In the genomic region with DNA sequence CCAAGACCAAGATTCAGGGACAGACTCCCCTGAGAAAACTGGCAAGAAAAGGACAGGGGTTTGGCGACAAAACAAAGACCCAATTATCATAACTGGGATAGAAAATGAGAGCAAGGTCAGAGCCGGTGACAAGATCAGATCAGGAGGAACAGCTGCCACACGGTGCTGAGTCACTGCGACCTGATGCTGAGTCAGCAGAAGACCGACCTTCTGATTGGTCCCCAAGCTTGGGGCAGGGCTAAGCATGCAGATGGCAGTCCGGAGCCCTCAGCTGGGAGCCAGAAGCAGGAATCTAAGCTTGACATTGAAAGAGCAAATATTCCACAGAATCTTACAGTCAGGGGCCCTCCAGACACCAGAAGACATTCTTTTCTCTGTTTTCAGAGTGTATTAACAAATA, we compare ENCODE assay signal across 8 cellular contexts. TPM values are rescaled to one million over a fixed set of nuclear protein-coding genes. Genes with fewer than 3 reads are reported as not detected.
DNase-seq lines count a peak whose midpoint lies in the region; ATAC-seq, FAIRE-seq and TF ChIP-seq lines count a peak whose summit lies in the region.

No MANE protein-coding gene starts in this region.

- in situ Hi-C loops in ACHN (cut with HindIII; ENCODE audit: low pct_ligation_motif_present, low pct_unique_long_range_greater_than_20kb, low sequenced_read_pairs) (no loop called here), HepG2 (cut with HindIII; ENCODE audit: extremely low pct_ligation_motif_present, low pct_unique_long_range_greater_than_20kb) (no loop called here)

- peak; percentile 95 for FAIRE-seq in HepG2 (lab: Jason Lieb, UNC)

- POLR2A ChIA-PET in HepG2 (lab: Yijun Ruan, JAX): interaction anchor here (1.0 kb wide), 1 partner anchor 29 kb away, joined by 4 read pairs; a partner anchor contains a TSS

- H3K9me3 ChIP-seq in HepG2 (ENCODE audit: low read length): no peaks in the 10 kb centered on the region

- WGBS in HepG2 (ENCODE audit: low lambda C conversion rate): 0% methylated on average over 4 of the region's 6 CpGs

- peak overlapping the region; percentile 30 for H2AFZ ChIP-seq in HepG2 (ENCODE audit: low read length)

- H3K36me3 ChIP-seq in HepG2 (replicated peaks in 1 of 2; ENCODE audit: control insufficient read depth in 1 of 2, insufficient read depth in 2 of 2, low read length in 2 of 2): no peaks in the 10 kb centered on the region

- peak; percentile 82 for DNase-seq in ACHN
- DNase-seq in NCI-H1694 treated with DMSO at 0.1 percent for 48 hours (lab: John Stamatoyannopoulos, UW): peak; percentile 74
- peak in 3 of 5 experiments; percentile 6 to 74 (median 25) for DNase-seq in T-helper 2 cell
- peak; percentile 63 for DNase-seq in dedifferentiated amniotic fluid mesenchymal stem cell (ENCODE audit: extremely low spot score)
- peak; percentile 79 for DNase-seq in HepG2 (ENCODE audit: low spot score)
- DNase-seq in stimulated activated CD8-positive, alpha-beta memory T cell treated with anti-CD3 and anti-CD28 coated beads, Interleukin-7, amount 100 ng/mL, for 4 hours (ENCODE audit: low read depth in 2 of 2): peak; percentile 13 to 15

- H3K27ac ChIP-seq in HepG2 (ENCODE audit: extremely low read length, insufficient read depth, low read length): no peak overlapping the region

- CTCF ChIA-PET in HepG2 (lab: Yijun Ruan, JAX; ENCODE audit: low intra/inter-chr PET ratio, low total read pairs): no interaction called here

- H3K79me2 ChIP-seq in HepG2 (ENCODE audit: insufficient read depth, low read length): no peaks in the 10 kb centered on the region

- no peak for TF ChIP-seq CTCF in HepG2 (CRISPR knock-in tag; IDR thresholded peaks at IDR 0.05)

- no peak overlapping the region for H3K9ac ChIP-seq in HepG2 (ENCODE audit: insufficient read depth, low read depth, low read length)

- no peaks in the 10 kb centered on the region for H3K27me3 ChIP-seq in HepG2 (ENCODE audit: control insufficient read depth in 1 of 2, insufficient read depth in 2 of 2, low read length in 2 of 2)

- H4K20me1 ChIP-seq in HepG2 (ENCODE audit: insufficient read depth, low read length): no peaks in the 10 kb centered on the region

- ATAC-seq in GM18520 (IDR thresholded peaks at IDR 0.05; ENCODE audit: unreplicated experiment) (peak; percentile 87), HG03039 (IDR thresholded peaks at IDR 0.05; ENCODE audit: unreplicated experiment) (peak; percentile 94), HepG2 (peak; percentile 99)

- no peak for TF ChIP-seq RAD21 in HepG2 (CRISPR knock-in tag; IDR thresholded peaks at IDR 0.05)

- TF ChIP-seq EP300 in HepG2 (IDR thresholded peaks at IDR 0.05; ENCODE audit: low read depth in 2 of 2, low read length in 2 of 2) (0 out of 4 replicates have a peak, but pooled peaks of 1 of the 2 experiments have one; percentile 6), HepG2 (CRISPR knock-in tag; IDR thresholded peaks at IDR 0.05; ENCODE audit: borderline replicate concordance) (no peak)

- H3K4me2 ChIP-seq in HepG2 (ENCODE audit: low read depth, low read length): peak overlapping the region; percentile 58

- intact Hi-C loops in HepG2 (cut with micrococcal nuclease; ENCODE audit: unreplicated experiment): no loop called here

- TF ChIP-seq POLR2A in HepG2 (IDR thresholded peaks at IDR 0.05; ENCODE audit: insufficient read depth in 1 of 2, low read depth in 2 of 2, low read length in 2 of 2): no peak

- peaks cover 12% of the 10 kb centered on the region for H3K4me1 ChIP-seq in HepG2 (ENCODE audit: insufficient read depth, low read length)

- H3K4me3 ChIP-seq in HepG2 (replicated peaks in 1 of 3; ENCODE audit: insufficient read depth in 1 of 3, low read depth in 2 of 3, low read length in 3 of 3): no peak overlapping the region

- BruUV-seq in HepG2 (replicated peaks; lab: Mats Ljungman, UMichigan): no TSS peak

TF ChIP-seq in HepG2, 621 proteins besides CTCF, POLR2A, EP300 and RAD21 (continues in another document):
- TF ChIP-seq YEATS2 (CRISPR knock-in tag; IDR thresholded peaks at IDR 0.05; ENCODE audit: borderline replicate concordance): peak; percentile 35; the same call in 1 of the 2 replicates

RNA-seq across cellular contexts. Expression of a gene that starts 19.1 kb away (rescaled TPM):
- 0.02 TPM in 1 of 2 replicates, not detected in the other for total RNA-seq in HepG2 (2016; rRNA removed; fragmentation: Illumina TruSeq; extraction: Trizol)
- not detected in 2 replicates for total RNA-seq in HepG2 (2016; cell fraction: cytosol; rRNA removed; fragmentation: Illumina TruSeq; extraction: Trizol; ENCODE audit: low read depth)
- total RNA-seq in HepG2 (2016; cell fraction: insoluble cytoplasmic fraction; rRNA removed; fragmentation: Illumina TruSeq; extraction: Trizol): 0.09 and 0.25 TPM in 2 replicates
- not detected in 2 replicates for total RNA-seq in HepG2 (2016; cell fraction: membrane; rRNA removed; fragmentation: Illumina TruSeq; extraction: Trizol)
- total RNA-seq in HepG2 (2016; cell fraction: nucleus; rRNA removed; fragmentation: Illumina TruSeq; extraction: Trizol): 1.1 and 3.7 TPM in 2 replicates
- polyA plus RNA-seq in HepG2 (2011; rRNA removed): 0.04 and 0.18 TPM in 2 replicates
- 0.05 and 0.08 TPM in 2 replicates for polyA plus RNA-seq in HepG2 (2011; cell fraction: cytosol; rRNA removed)
- polyA plus RNA-seq in HepG2 (2011; cell fraction: nucleus; rRNA removed): not detected in 2 replicates
- polyA plus RNA-seq in HepG2 (2012): 0.11 and 0.15 TPM in 2 replicates
- polyA plus RNA-seq in HepG2 (2016; cell fraction: cytosol; fragmentation: Illumina TruSeq; extraction: Trizol; ENCODE audit: low read depth): not detected in 2 replicates
- not detected in 2 replicates for polyA plus RNA-seq in HepG2 (2016; cell fraction: insoluble cytoplasmic fraction; fragmentation: Illumina TruSeq; extraction: Trizol; ENCODE audit: low read depth)
- polyA plus RNA-seq in HepG2 (2016; cell fraction: membrane; fragmentation: Illumina TruSeq; extraction: Trizol; ENCODE audit: low read depth): 0.19 TPM in 1 of 2 replicates, not detected in the other
- 0.14 and 0.29 TPM in 2 replicates for polyA plus RNA-seq in HepG2 (2016; cell fraction: nucleus; fragmentation: Illumina TruSeq; extraction: Trizol; ENCODE audit: insufficient read depth, low read depth)
- polyA minus RNA-seq in HepG2 (2011; rRNA and poly(A)+ RNA removed; ENCODE audit: low replicate concordance): 29.2 and 42.7 TPM in 2 replicates
- not detected in 2 replicates for polyA minus RNA-seq in HepG2 (2011; cell fraction: cytosol; rRNA and poly(A)+ RNA removed)
- 484 and 534 TPM in 2 replicates for polyA minus RNA-seq in HepG2 (2011; cell fraction: nucleus; rRNA and poly(A)+ RNA removed)

RNA-seq across cellular contexts. Expression of a gene that starts 28.9 kb away (rescaled TPM):
- total RNA-seq in HepG2 (2016; rRNA removed; fragmentation: Illumina TruSeq; extraction: Trizol): 41.3 and 49.4 TPM in 2 replicates
- 4.8 and 5.3 TPM in 2 replicates for total RNA-seq in HepG2 (2016; cell fraction: cytosol; rRNA removed; fragmentation: Illumina TruSeq; extraction: Trizol; ENCODE audit: low read depth)
- total RNA-seq in HepG2 (2016; cell fraction: insoluble cytoplasmic fraction; rRNA removed; fragmentation: Illumina TruSeq; extraction: Trizol): 39.6 and 51.2 TPM in 2 replicates
- 6.6 and 10.6 TPM in 2 replicates for total RNA-seq in HepG2 (2016; cell fraction: membrane; rRNA removed; fragmentation: Illumina TruSeq; extraction: Trizol)
- total RNA-seq in HepG2 (2016; cell fraction: nucleus; rRNA removed; fragmentation: Illumina TruSeq; extraction: Trizol): 27.5 and 28.3 TPM in 2 replicates
- 27.5 and 30.0 TPM in 2 replicates for polyA plus RNA-seq in HepG2 (2011; rRNA removed)
- 10.0 and 20.8 TPM in 2 replicates for polyA plus RNA-seq in HepG2 (2011; cell fraction: cytosol; rRNA removed)
- 9.2 and 12.4 TPM in 2 replicates for polyA plus RNA-seq in HepG2 (2011; cell fraction: nucleus; rRNA removed)
- 29.5 and 35.3 TPM in 2 replicates for polyA plus RNA-seq in HepG2 (2012)
- 3.5 and 4.8 TPM in 2 replicates for polyA plus RNA-seq in HepG2 (2016; cell fraction: cytosol; fragmentation: Illumina TruSeq; extraction: Trizol; ENCODE audit: low read depth)
- polyA plus RNA-seq in HepG2 (2016; cell fraction: insoluble cytoplasmic fraction; fragmentation: Illumina TruSeq; extraction: Trizol; ENCODE audit: low read depth): 56.3 and 58.2 TPM in 2 replicates
- polyA plus RNA-seq in HepG2 (2016; cell fraction: membrane; fragmentation: Illumina TruSeq; extraction: Trizol; ENCODE audit: low read depth): 5.7 and 8.7 TPM in 2 replicates
- 52.1 and 55.6 TPM in 2 replicates for polyA plus RNA-seq in HepG2 (2016; cell fraction: nucleus; fragmentation: Illumina TruSeq; extraction: Trizol; ENCODE audit: insufficient read depth, low read depth)
- 3.7 and 6.4 TPM in 2 replicates for polyA minus RNA-seq in HepG2 (2011; rRNA and poly(A)+ RNA removed; ENCODE audit: low replicate concordance)
- 14.1 and 16.8 TPM in 2 replicates for polyA minus RNA-seq in HepG2 (2011; cell fraction: cytosol; rRNA and poly(A)+ RNA removed)
- polyA minus RNA-seq in HepG2 (2011; cell fraction: nucleus; rRNA and poly(A)+ RNA removed): 29.3 and 33.6 TPM in 2 replicates

Comparison
In these comparisons a context has a peak if more than half of its experiments do, and no peak if none do; other contexts are left out.
1. DNase-seq: peak in every context shown above with its lines; median percentile 82 in ACHN; 79 in HepG2; 74 in NCI-H1694 treated with DMSO at 0.1 percent for 48 hours; 63 in dedifferentiated amniotic fluid mesenchymal stem cell; 25 in T-helper 2 cell; 14 in stimulated activated CD8-positive, alpha-beta memory T cell treated with anti-CD3 and anti-CD28 coated beads, Interleukin-7, amount 100 ng/mL, for 4 hours.